In the genomic region with DNA sequence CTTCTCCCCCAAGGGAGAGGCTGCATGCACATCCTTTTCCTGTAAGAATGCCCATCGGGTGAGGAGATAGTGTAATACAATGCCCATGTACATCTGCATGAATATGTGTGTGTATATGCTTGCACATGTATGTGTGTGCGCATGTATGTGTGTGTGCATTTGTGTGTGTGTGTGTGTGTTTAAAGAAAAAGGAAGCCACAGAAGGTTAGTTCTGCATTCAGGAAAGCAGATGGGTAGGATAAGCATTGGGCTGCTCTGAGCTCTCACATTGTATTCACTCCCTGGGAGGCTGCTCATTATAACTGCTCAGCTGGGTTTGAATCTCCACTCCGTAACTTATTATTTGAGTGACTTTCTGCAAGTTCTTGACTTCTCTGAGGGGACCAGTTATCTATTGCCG, we compare ENCODE assay signal across 25 cellular contexts.
"Had no signal": no experiment of that assay in that cellular context is flagged by ENCODE, and none has a peak within 500 bp of the region (broad histone marks: within the 10 kb centered on the region; RNA-seq: fewer than 3 reads in every experiment).

No MANE protein-coding gene starts in this region.

- H3K9me3 ChIP-seq: pancreas, prostate gland, testis, thyroid gland, upper lobe of right lung, uterus had no signal

- H3K4me1 ChIP-seq: left ventricle myocardium inferior, pancreas, prostate gland, stomach, testis, thyroid gland, transverse colon, upper lobe of right lung, uterus had no signal

- H3K4me3 Mint-ChIP-seq: mesothelial cell of epicardium; naive B cell; natural killer cell treated with Interleukin-12 subunit alpha and Interleukin-12 subunit beta and Interleukin-15 and Interleukin-18, amount 100 ng/mL, for 72 hours; stimulated activated naive B cell treated with anti-CD40 and anti-IgM and Interleukin-4, amounts not matched to agents 10 μg/mL and 1 μg/mL and 100 μg/mL, for 72 hours had no signal

- H3K27me3 ChIP-seq: pancreas, testis, thyroid gland, transverse colon, uterus had no signal

- H3K27ac Mint-ChIP-seq: mesothelial cell of epicardium; naive B cell; natural killer cell treated with Interleukin-12 subunit alpha and Interleukin-12 subunit beta and Interleukin-15 and Interleukin-18, amount 100 ng/mL, for 72 hours; stimulated activated naive B cell treated with anti-CD40 and anti-IgM and Interleukin-4, amounts not matched to agents 10 μg/mL and 1 μg/mL and 100 μg/mL, for 72 hours had no signal

- FAIRE-seq: pancreas had no signal

- H3K4me1 Mint-ChIP-seq: naive B cell; stimulated activated naive B cell treated with anti-CD40 and anti-IgM and Interleukin-4, amounts not matched to agents 10 μg/mL and 1 μg/mL and 100 μg/mL, for 72 hours had no signal

- H3K36me3 Mint-ChIP-seq: mesothelial cell of epicardium; natural killer cell treated with Interleukin-12 subunit alpha and Interleukin-12 subunit beta and Interleukin-15 and Interleukin-18, amount 100 ng/mL, for 72 hours had no signal

- H3K9me3 Mint-ChIP-seq: natural killer cell treated with Interleukin-12 subunit alpha and Interleukin-12 subunit beta and Interleukin-15 and Interleukin-18, amount 100 ng/mL, for 72 hours had no signal

- H3K36me3 ChIP-seq: left ventricle myocardium inferior, pancreas, prostate gland, stomach, thyroid gland, transverse colon, upper lobe of right lung, uterus had no signal

- DNase-seq: left ventricle myocardium inferior; mesendoderm; naive B cell; nucleus accumbens; pancreas; posterior cingulate gyrus; retina; right cardiac atrium; stimulated activated CD4-positive, alpha-beta T cell treated with anti-CD3 and anti-CD28 coated beads, Interleukin-12 subunit alpha, Interleukin-12 subunit beta, amount 100 ng/mL, for 4 hours; stimulated activated CD4-positive, alpha-beta T cell treated with anti-CD3 and anti-CD28 coated beads, Interleukin-15, amount 100 ng/mL, for 24 hours; stimulated activated CD4-positive, alpha-beta T cell treated with anti-CD3 and anti-CD28 coated beads, Interleukin-2, amount 100 ng/mL, for 24 hours; stimulated activated CD4-positive, alpha-beta T cell treated with anti-CD3 and anti-CD28 coated beads, Interleukin-4, amount 100 ng/mL, for 1 hour; stimulated activated naive B cell treated with anti-CD40 and anti-IgM and Interleukin-4, amounts not matched to agents 10 μg/mL and 1 μg/mL and 100 μg/mL, for 72 hours; stimulated activated naive CD8-positive, alpha-beta T cell treated with anti-CD3 and anti-CD28 coated beads, Interleukin-15, Interleukin-2, amounts not matched to agents 100 U/mL and 50 U/mL, for 24 hours; stomach; testis; thyroid gland; transverse colon; upper lobe of right lung; uterus had no signal

- H3K4me3 ChIP-seq: left ventricle myocardium inferior, lung, pancreas, prostate gland, skin epidermis, stomach, testis, thyroid gland, transverse colon, upper lobe of right lung, uterus had no signal

- H3K27ac ChIP-seq: left ventricle myocardium inferior, pancreas, prostate gland, skin epidermis, stomach, testis, thyroid gland, transverse colon, upper lobe of right lung, uterus had no signal
